In the genomic region with DNA sequence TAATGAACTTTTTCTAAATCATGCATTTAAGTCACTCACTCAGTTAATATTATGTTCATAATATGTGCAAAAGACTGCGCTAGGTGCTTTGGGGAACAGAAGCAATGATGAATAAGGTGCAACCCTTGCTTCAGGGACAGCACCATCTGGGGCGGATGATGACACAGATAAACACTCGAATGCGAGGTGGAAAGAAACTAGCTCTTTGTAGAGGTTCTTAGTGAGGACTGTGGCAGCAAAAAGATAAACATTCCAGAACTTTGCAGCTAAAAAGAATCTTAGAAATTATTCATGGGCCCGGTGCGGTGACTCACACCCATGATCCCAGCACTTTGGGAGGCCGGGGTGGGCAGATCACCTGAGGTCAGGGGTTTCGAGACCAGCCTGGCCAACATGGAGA, we compare ENCODE assay signal across 20 cellular contexts. TPM values are rescaled to one million over a fixed set of nuclear protein-coding genes. Genes with fewer than 3 reads are reported as not detected.
"Had no signal": no experiment of that assay in that cellular context is flagged by ENCODE, and none has a peak within 500 bp of the region (broad histone marks: within the 10 kb centered on the region; RNA-seq: fewer than 3 reads in every experiment).

No MANE protein-coding gene starts in this region.

- H3K27me3 ChIP-seq: ascending aorta, cardiac muscle cell, colonic mucosa, heart left ventricle, ovary, right lobe of liver had no signal

- DNase-seq: activated CD4-positive, alpha-beta T cell treated with anti-CD3 and anti-CD28 coated beads, Interleukin-2, amount 50 U/mL, for 4 hours; activated effector memory CD4-positive, alpha-beta T cell treated with anti-CD3 and anti-CD28 coated beads, Interleukin-2, amount 50 U/mL, for 16 hours; activated naive CD4-positive, alpha-beta T cell treated with anti-CD3 and anti-CD28 coated beads, Interleukin-2, amount 50 U/mL, for 16 hours; activated T-cell treated with anti-CD3 and anti-CD28 coated beads, Interleukin-2, amount 50 U/mL, for 72 hours; colonic mucosa; erythroblast; foreskin melanocyte; heart left ventricle; kidney glomerular epithelial cell; left ventricle myocardium inferior; mammary epithelial cell; naive thymus-derived CD8-positive, alpha-beta T cell; ovary; right lobe of liver; stimulated activated CD4-positive, alpha-beta T cell treated with anti-CD3 and anti-CD28 coated beads, Interleukin-4, amount 100 ng/mL, for 4 hours; stimulated activated naive CD4-positive, alpha-beta T cell had no signal

- ATAC-seq: activated T-cell treated with anti-CD3 and anti-CD28 coated beads, Interleukin-2, amount 50 U/mL, for 72 hours; heart left ventricle; naive thymus-derived CD8-positive, alpha-beta T cell; right lobe of liver had no signal

- H3K36me3 ChIP-seq: ascending aorta, cardiac muscle cell, colonic mucosa, heart left ventricle, left ventricle myocardium inferior, ovary, right lobe of liver had no signal

- H3K4me1 ChIP-seq: ascending aorta, colonic mucosa, right lobe of liver had no signal

- H3K4me3 ChIP-seq: ascending aorta, cardiac muscle cell, colonic mucosa, heart left ventricle, left ventricle myocardium inferior, ovary, right lobe of liver had no signal

- H3K27ac ChIP-seq: ascending aorta, cardiac muscle cell, colonic mucosa, heart left ventricle, ovary, right lobe of liver had no signal

- H3K9me3 ChIP-seq: ascending aorta, colonic mucosa, heart left ventricle, left ventricle myocardium inferior, ovary, right lobe of liver had no signal

RNA-seq across cellular contexts. Expression of a gene that starts 29.7 kb away (rescaled TPM):
- total RNA-seq: activated CD8-positive, alpha-beta memory T cell treated with anti-CD3 and anti-CD28 coated beads for 36 hours; T-helper 2 cell treated with Interferon-gamma antibody and Interleukin-4, amounts not matched to agents 100 ng/mL and 5 ng/mL, for 36 hours had no signal
